In genomic region chr3:141360888-141361598, GRCh38 we compare ENCODE assay signal across 8 cellular contexts. TPM values are rescaled to one million over a fixed set of nuclear protein-coding genes. Genes with fewer than 3 reads are reported as not detected.
A peak's percentile ranks its signal among the peaks of the same experiment; 100 is the strongest.
DNase-seq lines count a peak whose midpoint lies in the region; ATAC-seq, FAIRE-seq and TF ChIP-seq lines count a peak whose summit lies in the region.

No MANE protein-coding gene starts in this region.

- TF ChIP-seq CTCF in mesothelial cell of epicardium (IDR thresholded peaks at IDR 0.05; ENCODE audit: unreplicated experiment): peak; percentile 33

- 0 out of 2 replicates have a peak, but pooled peaks cover 5% of the 10 kb centered on the region for H3K27me3 ChIP-seq in Karpas-422 (ENCODE audit: low read length)

- H3K27me3 Mint-ChIP-seq in mesothelial cell of epicardium (ENCODE audit: low read depth): no peaks in the 10 kb centered on the region

- peaks cover 7% of the 10 kb centered on the region for H3K4me1 ChIP-seq in Karpas-422 (ENCODE audit: low read length)

- H3K4me2 ChIP-seq in Karpas-422 (ENCODE audit: low read depth, low read length, poor library complexity, severe bottlenecking): peak overlapping the region; percentile 41

- no peaks in the 10 kb centered on the region for H3K9me2 ChIP-seq in Karpas-422 (replicated peaks; ENCODE audit: insufficient read depth, low read length)

- H3K36me3 Mint-ChIP-seq in mesothelial cell of epicardium: peaks cover 5% of the 10 kb centered on the region

- peak; percentile 66 for ATAC-seq in GM19397 (IDR thresholded peaks at IDR 0.05; ENCODE audit: unreplicated experiment)

- H3K4me3 Mint-ChIP-seq in mesothelial cell of epicardium: peak overlapping the region; percentile 27

- peak overlapping the region; percentile 21; the same call in 1 of the 2 replicates for H3K9ac ChIP-seq in Karpas-422 (ENCODE audit: low read length)

- H4K20me1 ChIP-seq in Karpas-422 (ENCODE audit: insufficient read depth, low read depth, low read length): no peaks in the 10 kb centered on the region

- no peak overlapping the region for H3K4me3 ChIP-seq in Karpas-422 (ENCODE audit: low read length)

- peaks cover 16% of the 10 kb centered on the region for H3K4me1 Mint-ChIP-seq in mesothelial cell of epicardium

- FAIRE-seq in endometrium (lab: Jason Lieb, UNC): peak; percentile 96

- H2AFZ ChIP-seq in Karpas-422 (ENCODE audit: low read length): peak overlapping the region; percentile 72; the same call in 1 of the 2 replicates

- H3K9me3 ChIP-seq in Karpas-422 (ENCODE audit: low read length): no peaks in the 10 kb centered on the region

- DNase-seq in DMS153 treated with DMSO at 0.1 percent for 48 hours (lab: John Stamatoyannopoulos, UW; ENCODE audit: unreplicated experiment) (peak; percentile 85), Karpas-422 (peak; percentile 59), SK-N-DZ (ENCODE audit: low spot score) (peak; percentile 59), mesothelial cell of epicardium (ENCODE audit: low spot score in 2 of 2, unreplicated experiment in 2 of 2) (no peak)
- DNase-seq in effector CD4-positive, alpha-beta T cell: no peak
- no peak for DNase-seq in activated naive CD4-positive, alpha-beta T cell treated with Interleukin-2 at 50 U/mL for 16 hours

- H3K27ac Mint-ChIP-seq in mesothelial cell of epicardium: peak overlapping the region; percentile 80

- H3K79me2 ChIP-seq in Karpas-422 (ENCODE audit: low read length): no peaks in the 10 kb centered on the region

- peaks cover 4% of the 10 kb centered on the region for H3K9me3 Mint-ChIP-seq in mesothelial cell of epicardium

- no peaks in the 10 kb centered on the region for H3K36me3 ChIP-seq in Karpas-422 (ENCODE audit: insufficient read depth, low read length)

- no peak overlapping the region for H3K27ac ChIP-seq in Karpas-422 (ENCODE audit: low read length)

RNA-seq across cellular contexts. Expression of gene ZBTB38, which starts 7.3 kb away (rescaled TPM):
- total RNA-seq in Karpas-422 (2014; rRNA removed; shearing (Covaris generic); ENCODE audit: low replicate concordance): 18.0 and 38.0 TPM in 2 replicates
- polyA plus RNA-seq in SK-N-DZ (2014; cell fraction: cytosol; rRNA removed): 4.7 and 8.1 TPM in 2 replicates
- 4.0 and 4.3 TPM in 2 replicates for polyA plus RNA-seq in SK-N-DZ (2014; cell fraction: nucleus; rRNA removed)
- 44.4 to 46.7 TPM (median 46.3 TPM) in 3 replicates for total RNA-seq in mesothelial cell of epicardium

Comparison
In these comparisons a context has a peak if more than half of its experiments do, and no peak if none do; other contexts are left out.
1. DNase-seq: peak in DMS153 treated with DMSO at 0.1 percent for 48 hours (single experiment), Karpas-422 (single experiment) and SK-N-DZ (single experiment); none in mesothelial cell of epicardium (0 of 2), effector CD4-positive, alpha-beta T cell (single experiment) and activated naive CD4-positive, alpha-beta T cell treated with Interleukin-2 at 50 U/mL for 16 hours (single experiment).